Comparison of ENCODE assay signal across 8 cellular contexts in genomic region chr10:43437141-43437860, GRCh38. TPM values are rescaled to one million over a fixed set of nuclear protein-coding genes. Genes with fewer than 3 reads are reported as not detected.
DNase-seq lines count a peak whose midpoint lies in the region; ATAC-seq and TF ChIP-seq lines count a peak whose summit lies in the region.

No MANE protein-coding gene starts in this region.

- TF ChIP-seq CTCF in GM13977 (IDR thresholded peaks at IDR 0.05; ENCODE audit: extremely low read depth, insufficient read depth, missing control alignments) = no peak
- TF ChIP-seq CTCF in fibroblast of pulmonary artery (IDR thresholded peaks at IDR 0.05; ENCODE audit: low read length, missing control alignments) = no peak
- no peak for TF ChIP-seq CTCF in parathyroid adenoma (IDR thresholded peaks at IDR 0.05)

- H3K36me3 ChIP-seq in parathyroid adenoma (ENCODE audit: control insufficient read depth, insufficient read depth, low read length) = no peaks in the 10 kb centered on the region

- H3K27me3 ChIP-seq in parathyroid adenoma (ENCODE audit: control insufficient read depth, insufficient read depth, low read length) = no peaks in the 10 kb centered on the region

- in situ Hi-C loops in GM13977 (cut with MboI; ENCODE audit: low pct_unique_long_range_greater_than_20kb, low sequenced_read_pairs, unreplicated experiment) = no loop called here

- no peaks in the 10 kb centered on the region for H3K4me1 ChIP-seq in parathyroid adenoma

- peaks cover 9% of the 10 kb centered on the region for H3K79me2 ChIP-seq in parathyroid adenoma

- no peaks in the 10 kb centered on the region for H3K9me3 ChIP-seq in parathyroid adenoma (ENCODE audit: control insufficient read depth, low read length)

- ATAC-seq in SK-N-SH treated with all-trans-retinoic acid at 6 μM for 48 hours (peak; percentile 9), GM21619 (IDR thresholded peaks at IDR 0.05; ENCODE audit: unreplicated experiment) (no peak)

- H3K27ac ChIP-seq in parathyroid adenoma = peak overlapping the region; percentile 99

- H3K4me3 ChIP-seq in fibroblast of pulmonary artery (replicated peaks; ENCODE audit: low read depth, low read length) = peak overlapping the region; percentile 90
- peak overlapping the region; percentile 94 for H3K4me3 ChIP-seq in parathyroid adenoma (ENCODE audit: low read depth, low read length)

- H3K4me2 ChIP-seq in parathyroid adenoma (ENCODE audit: low read length) = peak overlapping the region; percentile 99

- H2AFZ ChIP-seq in parathyroid adenoma = peak overlapping the region; percentile 97

- peak overlapping the region; percentile 81 for H3K9ac ChIP-seq in parathyroid adenoma

- DNase-seq in GM13977 (ENCODE audit: low spot score) = peak; percentile 38
- no peak for DNase-seq in fibroblast of pulmonary artery (ENCODE audit: low read depth)
- DNase-seq in HT-29 (ENCODE audit: low spot score) = no peak
- no peak for DNase-seq in activated CD4-positive, alpha-beta T cell treated with anti-CD3 and anti-CD28 coated beads for 4 hours
- DNase-seq in stimulated activated CD4-positive, alpha-beta T cell treated with anti-CD3 and anti-CD28 coated beads, Interleukin-4, amount 100 ng/mL, for 24 hours = no peak

TF ChIP-seq in SK-N-SH treated with all-trans-retinoic acid at 6 μM for 48 hours, 23 proteins besides CTCF, POLR2A, EP300 and RAD21:
- no peak for TF ChIP-seq RARB (CRISPR knock-in tag; IDR thresholded peaks at IDR 0.05)
- TF ChIP-seq ARNTL (CRISPR knock-in tag; IDR thresholded peaks at IDR 0.05; ENCODE audit: borderline replicate concordance, low read depth) = no peak
- no peak for TF ChIP-seq TOX (CRISPR knock-in tag; IDR thresholded peaks at IDR 0.05; ENCODE audit: borderline replicate concordance)
- no peak for TF ChIP-seq ZFP30 (CRISPR knock-in tag; IDR thresholded peaks at IDR 0.05)
- TF ChIP-seq GLIS3 (CRISPR knock-in tag; IDR thresholded peaks at IDR 0.05) = no peak
- TF ChIP-seq, protein P1, sequence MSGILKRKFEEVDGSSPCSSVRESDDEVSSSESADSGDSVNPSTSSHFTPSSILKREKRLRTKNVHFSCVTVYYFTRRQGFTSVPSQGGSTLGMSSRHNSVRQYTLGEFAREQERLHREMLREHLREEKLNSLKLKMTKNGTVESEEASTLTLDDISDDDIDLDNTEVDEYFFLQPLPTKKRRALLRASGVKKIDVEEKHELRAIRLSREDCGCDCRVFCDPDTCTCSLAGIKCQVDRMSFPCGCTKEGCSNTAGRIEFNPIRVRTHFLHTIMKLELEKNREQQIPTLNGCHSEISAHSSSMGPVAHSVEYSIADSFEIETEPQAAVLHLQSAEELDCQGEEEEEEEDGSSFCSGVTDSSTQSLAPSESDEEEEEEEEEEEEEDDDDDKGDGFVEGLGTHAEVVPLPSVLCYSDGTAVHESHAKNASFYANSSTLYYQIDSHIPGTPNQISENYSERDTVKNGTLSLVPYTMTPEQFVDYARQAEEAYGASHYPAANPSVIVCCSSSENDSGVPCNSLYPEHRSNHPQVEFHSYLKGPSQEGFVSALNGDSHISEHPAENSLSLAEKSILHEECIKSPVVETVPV (CRISPR knock-in tag; IDR thresholded peaks at IDR 0.05) = no peak
- TF ChIP-seq ESRRG (CRISPR knock-in tag; IDR thresholded peaks at IDR 0.05) = no peak
- TF ChIP-seq CSDC2 (CRISPR knock-in tag; IDR thresholded peaks at IDR 0.05) = no peak
- no peak for TF ChIP-seq TCF4 (CRISPR knock-in tag; IDR thresholded peaks at IDR 0.05; ENCODE audit: borderline replicate concordance)
- TF ChIP-seq BACH2 (CRISPR knock-in tag; IDR thresholded peaks at IDR 0.05; ENCODE audit: borderline replicate concordance) = no peak
- TF ChIP-seq ISL1 (CRISPR knock-in tag; IDR thresholded peaks at IDR 0.05) = no peak
- no peak for TF ChIP-seq ZNF565 (CRISPR knock-in tag; conservative IDR thresholded peaks at IDR 0.05; ENCODE audit: low read depth)
- TF ChIP-seq, protein P2, sequence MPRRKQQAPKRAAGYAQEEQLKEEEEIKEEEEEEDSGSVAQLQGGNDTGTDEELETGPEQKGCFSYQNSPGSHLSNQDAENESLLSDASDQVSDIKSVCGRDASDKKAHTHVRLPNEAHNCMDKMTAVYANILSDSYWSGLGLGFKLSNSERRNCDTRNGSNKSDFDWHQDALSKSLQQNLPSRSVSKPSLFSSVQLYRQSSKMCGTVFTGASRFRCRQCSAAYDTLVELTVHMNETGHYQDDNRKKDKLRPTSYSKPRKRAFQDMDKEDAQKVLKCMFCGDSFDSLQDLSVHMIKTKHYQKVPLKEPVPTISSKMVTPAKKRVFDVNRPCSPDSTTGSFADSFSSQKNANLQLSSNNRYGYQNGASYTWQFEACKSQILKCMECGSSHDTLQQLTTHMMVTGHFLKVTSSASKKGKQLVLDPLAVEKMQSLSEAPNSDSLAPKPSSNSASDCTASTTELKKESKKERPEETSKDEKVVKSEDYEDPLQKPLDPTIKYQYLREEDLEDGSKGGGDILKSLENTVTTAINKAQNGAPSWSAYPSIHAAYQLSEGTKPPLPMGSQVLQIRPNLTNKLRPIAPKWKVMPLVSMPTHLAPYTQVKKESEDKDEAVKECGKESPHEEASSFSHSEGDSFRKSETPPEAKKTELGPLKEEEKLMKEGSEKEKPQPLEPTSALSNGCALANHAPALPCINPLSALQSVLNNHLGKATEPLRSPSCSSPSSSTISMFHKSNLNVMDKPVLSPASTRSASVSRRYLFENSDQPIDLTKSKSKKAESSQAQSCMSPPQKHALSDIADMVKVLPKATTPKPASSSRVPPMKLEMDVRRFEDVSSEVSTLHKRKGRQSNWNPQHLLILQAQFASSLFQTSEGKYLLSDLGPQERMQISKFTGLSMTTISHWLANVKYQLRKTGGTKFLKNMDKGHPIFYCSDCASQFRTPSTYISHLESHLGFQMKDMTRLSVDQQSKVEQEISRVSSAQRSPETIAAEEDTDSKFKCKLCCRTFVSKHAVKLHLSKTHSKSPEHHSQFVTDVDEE (CRISPR knock-in tag; IDR thresholded peaks at IDR 0.05) = no peak
- TF ChIP-seq ZC3H10 (CRISPR knock-in tag; IDR thresholded peaks at IDR 0.05) = no peak
- TF ChIP-seq, protein P3, sequence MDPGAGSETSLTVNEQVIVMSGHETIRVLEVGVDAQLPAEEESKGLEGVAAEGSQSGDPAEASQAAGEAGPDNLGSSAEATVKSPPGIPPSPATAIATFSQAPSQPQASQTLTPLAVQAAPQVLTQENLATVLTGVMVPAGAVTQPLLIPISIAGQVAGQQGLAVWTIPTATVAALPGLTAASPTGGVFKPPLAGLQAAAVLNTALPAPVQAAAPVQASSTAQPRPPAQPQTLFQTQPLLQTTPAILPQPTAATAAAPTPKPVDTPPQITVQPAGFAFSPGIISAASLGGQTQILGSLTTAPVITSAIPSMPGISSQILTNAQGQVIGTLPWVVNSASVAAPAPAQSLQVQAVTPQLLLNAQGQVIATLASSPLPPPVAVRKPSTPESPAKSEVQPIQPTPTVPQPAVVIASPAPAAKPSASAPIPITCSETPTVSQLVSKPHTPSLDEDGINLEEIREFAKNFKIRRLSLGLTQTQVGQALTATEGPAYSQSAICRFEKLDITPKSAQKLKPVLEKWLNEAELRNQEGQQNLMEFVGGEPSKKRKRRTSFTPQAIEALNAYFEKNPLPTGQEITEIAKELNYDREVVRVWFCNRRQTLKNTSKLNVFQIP (CRISPR knock-in tag; IDR thresholded peaks at IDR 0.05; ENCODE audit: borderline replicate concordance, low read depth) = no peak
TF ChIP-seq in SK-N-SH treated with all-trans-retinoic acid at 6 μM for 48 hours: peak in this region for 0.

RNA-seq across cellular contexts. Expression of gene ZNF487, which starts 0.4 kb away (rescaled TPM):
- total RNA-seq in HT-29 (2014; rRNA removed; shearing (Covaris generic)) = 8.1 and 16.1 TPM in 2 replicates

RNA-seq across cellular contexts. Expression of gene HNRNPF, which starts 28.3 kb away (rescaled TPM):
- total RNA-seq in HT-29 (2014; rRNA removed; shearing (Covaris generic)) = 515 and 519 TPM in 2 replicates
